Comparison of ENCODE assay signal across 26 cellular contexts in the genomic region with DNA sequence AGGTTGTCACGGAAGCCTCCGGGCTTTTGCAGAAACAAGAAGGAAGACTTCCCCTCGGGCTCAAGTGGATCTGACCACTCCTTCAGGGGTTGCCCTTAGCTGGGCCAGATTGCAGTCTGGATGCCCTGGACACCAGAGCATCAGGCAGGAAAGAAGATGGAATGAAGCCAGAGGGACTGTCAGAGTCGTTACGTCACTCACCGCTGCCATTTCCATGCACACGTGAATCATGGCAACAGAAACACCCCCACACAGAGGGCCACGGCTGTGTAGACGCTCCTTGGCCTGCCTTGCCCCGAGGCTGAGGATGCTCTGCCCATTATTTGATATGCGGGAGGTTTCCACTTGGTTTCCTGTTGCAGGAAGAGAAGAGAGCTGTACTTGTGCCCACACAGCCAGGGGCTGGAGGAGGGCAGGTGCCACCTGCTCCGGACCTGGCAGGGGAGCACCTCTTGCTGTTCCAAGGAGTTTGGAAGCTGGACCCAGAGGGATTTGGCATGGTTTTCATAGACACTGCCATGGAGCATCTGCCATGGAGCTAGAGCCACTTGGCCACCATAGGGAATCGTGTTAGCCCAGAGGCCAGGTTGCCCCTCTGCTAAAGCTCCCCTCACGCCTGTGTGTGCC. TPM values are rescaled to one million over a fixed set of nuclear protein-coding genes. Genes with fewer than 3 reads are reported as not detected.
DNase-seq lines count a peak whose midpoint lies in the region; ATAC-seq and TF ChIP-seq lines count a peak whose summit lies in the region.
"Had no signal": no experiment of that assay in that cellular context is flagged by ENCODE, and none has a peak within 500 bp of the region (broad histone marks: within the 10 kb centered on the region; RNA-seq: fewer than 3 reads in every experiment).

No MANE protein-coding gene starts in this region.

- H3K27me3 Mint-ChIP-seq in activated naive CD8-positive, alpha-beta T cell treated with anti-CD3 and anti-CD28 coated beads for 36 hours, result peaks cover 13% of the 10 kb centered on the region

- H3K36me3 ChIP-seq in transverse colon, result no peaks in the 10 kb centered on the region
- H3K36me3 ChIP-seq: BE2C had no signal

- TF ChIP-seq POLR2A in transverse colon (IDR thresholded peaks at IDR 0.05), result no peak

- no peaks in the 10 kb centered on the region for H3K4me1 ChIP-seq in transverse colon
- H3K4me1 ChIP-seq: BE2C had no signal

- no peak for TF ChIP-seq EP300 in transverse colon (IDR thresholded peaks at IDR 0.05; ENCODE audit: low read depth)

- H3K9me3 ChIP-seq in transverse colon, result no peaks in the 10 kb centered on the region
- H3K9me3 ChIP-seq: BE2C had no signal

- H3K27me3 ChIP-seq in transverse colon, result no peaks in the 10 kb centered on the region

- H3K27ac Mint-ChIP-seq in activated naive CD8-positive, alpha-beta T cell treated with anti-CD3 and anti-CD28 coated beads for 36 hours, result no peak overlapping the region
- H3K27ac Mint-ChIP-seq: activated B cell treated with CpG ODN at 0.5 μM for 24 hours; activated naive CD4-positive, alpha-beta T cell treated with anti-CD3 and anti-CD28 coated beads, Interleukin-2, amount 50 U/mL, for 72 hours; activated T-helper 17 cell treated with anti-CD3 and anti-CD28 coated beads, Interleukin-2, amount 50 U/mL, for 72 hours; naive B cell; type B pancreatic cell had no signal

- in situ Hi-C loops in transverse colon (cut with MboI; ENCODE audit: low pct_ligation_motif_present in 1 of 4, low pct_unique_long_range_greater_than_20kb in 1 of 4, low sequenced_read_pairs in 3 of 4), result no loop called here

- no peak for ATAC-seq in GM18511 (IDR thresholded peaks at IDR 0.05; ENCODE audit: unreplicated experiment)
- ATAC-seq: activated naive CD4-positive, alpha-beta T cell treated with anti-CD3 and anti-CD28 coated beads, Interleukin-2, amount 50 U/mL, for 72 hours; activated T-helper 17 cell treated with anti-CD3 and anti-CD28 coated beads, Interleukin-2, amount 50 U/mL, for 72 hours; left colon had no signal

- no peak for TF ChIP-seq CTCF in transverse colon (IDR thresholded peaks at IDR 0.05)

- no peaks in the 10 kb centered on the region for H3K9me3 Mint-ChIP-seq in activated naive CD8-positive, alpha-beta T cell treated with anti-CD3 and anti-CD28 coated beads for 36 hours
- H3K9me3 Mint-ChIP-seq: activated B cell treated with CpG ODN at 0.5 μM for 24 hours; activated naive CD4-positive, alpha-beta T cell treated with anti-CD3 and anti-CD28 coated beads, Interleukin-2, amount 50 U/mL, for 72 hours; activated T-helper 17 cell treated with anti-CD3 and anti-CD28 coated beads, Interleukin-2, amount 50 U/mL, for 72 hours; central memory CD8-positive, alpha-beta T cell; type B pancreatic cell had no signal

- no peak overlapping the region for H3K27ac ChIP-seq in transverse colon

- H3K4me3 Mint-ChIP-seq in activated naive CD8-positive, alpha-beta T cell treated with anti-CD3 and anti-CD28 coated beads for 36 hours, result no peak overlapping the region
- H3K4me3 Mint-ChIP-seq: activated B cell treated with CpG ODN at 0.5 μM for 24 hours; activated T-helper 17 cell treated with anti-CD3 and anti-CD28 coated beads, Interleukin-2, amount 50 U/mL, for 72 hours; central memory CD8-positive, alpha-beta T cell; naive B cell; type B pancreatic cell had no signal

- WGBS in transverse colon (ENCODE audit: low coverage in 1 of 2), 2 donors, result 58% methylated on average over 14 of the region's 14 CpGs; no CpG with 5 or more reads in 1 of the 2 donors

- no peak overlapping the region for H3K4me3 ChIP-seq in transverse colon

- DNase-seq in A172 (ENCODE audit: low spot score) (peak; percentile 28), HT1080 (ENCODE audit: low read depth) (peak; percentile 5), NCI-H345 (lab: John Stamatoyannopoulos, UW) (peak; percentile 58), cerebellum (ENCODE audit: low spot score) (peak; percentile 85), transverse colon (no peak)
- DNase-seq in activated naive CD8-positive, alpha-beta T cell treated with anti-CD3 and anti-CD28 coated beads for 36 hours, result no peak
- DNase-seq in activated CD4-positive, CD25-positive, alpha-beta regulatory T cell (lab: John Stamatoyannopoulos, UW), result no peak
- DNase-seq: activated B cell treated with CpG ODN at 0.5 μM for 24 hours; activated CD4-positive, alpha-beta T cell treated with anti-CD3 and anti-CD28 coated beads, Interleukin-2, amount 50 U/mL, for 48 hours; activated CD8-positive, alpha-beta memory T cell treated with anti-CD3 and anti-CD28 coated beads, Interleukin-2, amount 50 U/mL, for 4 hours; BE2C; effector CD8-positive, alpha-beta T cell; Kasumi-1; left colon; mesendoderm; naive B cell; nucleus accumbens; T-helper 9 cell had no signal

- no peaks in the 10 kb centered on the region for H3K36me3 Mint-ChIP-seq in activated naive CD8-positive, alpha-beta T cell treated with anti-CD3 and anti-CD28 coated beads for 36 hours
- H3K36me3 Mint-ChIP-seq: activated naive CD4-positive, alpha-beta T cell treated with anti-CD3 and anti-CD28 coated beads, Interleukin-2, amount 50 U/mL, for 72 hours; naive B cell; type B pancreatic cell had no signal

- intact Hi-C loops in transverse colon (cut with DNase I; ENCODE audit: low total_unique reads), result no loop called here

- no peaks in the 10 kb centered on the region for H3K4me1 Mint-ChIP-seq in activated naive CD8-positive, alpha-beta T cell treated with anti-CD3 and anti-CD28 coated beads for 36 hours
- H3K4me1 Mint-ChIP-seq: activated B cell treated with CpG ODN at 0.5 μM for 24 hours; activated T-helper 17 cell treated with anti-CD3 and anti-CD28 coated beads, Interleukin-2, amount 50 U/mL, for 72 hours; central memory CD8-positive, alpha-beta T cell; naive B cell had no signal

RNA-seq across cellular contexts. Expression of gene RBFOX3, which starts 29.4 kb away (rescaled TPM):
- total RNA-seq in A172 (2014; rRNA removed; shearing (Covaris generic)), result 0.19 TPM in 1 of 2 replicates, not detected in the other
- total RNA-seq in HT1080 (2014; rRNA removed; shearing (Covaris generic)), result 0.35 TPM in 1 of 2 replicates, not detected in the other
- 0.07 and 0.12 TPM in 2 replicates for polyA plus RNA-seq in HT1080 (2015; cell fraction: cytosol; rRNA removed)
- polyA plus RNA-seq in HT1080 (2015; cell fraction: nucleus; rRNA removed), result 0.13 TPM in 1 of 2 replicates, not detected in the other
- total RNA-seq in cerebellum, result 12.3 TPM
- total RNA-seq in activated naive CD8-positive, alpha-beta T cell treated with anti-CD3 and anti-CD28 coated beads for 36 hours, result not detected
- 10 to 100 TPM in 2 of 4 donors, 1 to 10 TPM in 2; 3.4 to 54.6 (median 7.3) TPM for total RNA-seq in transverse colon
- total RNA-seq: activated naive CD4-positive, alpha-beta T cell treated with anti-CD3 and anti-CD28 coated beads, Interleukin-2, amount 50 U/mL, for 72 hours; activated T-helper 17 cell treated with anti-CD3 and anti-CD28 coated beads, Interleukin-2, amount 50 U/mL, for 72 hours; epithelial cell of proximal tubule; fibroblast of villous mesenchyme; pulmonary artery endothelial cell had no signal

Comparison
In these comparisons a context has a peak if more than half of its experiments do, and no peak if none do; other contexts are left out.
1. DNase-seq: peak in A172 (single experiment), HT1080 (single experiment), NCI-H345 (single experiment) and cerebellum (single experiment); none in activated naive CD8-positive, alpha-beta T cell treated with anti-CD3 and anti-CD28 coated beads for 36 hours (single experiment), activated CD4-positive, CD25-positive, alpha-beta regulatory T cell (0 of 4) and transverse colon (single experiment).